1 cellular context compared by ENCODE assay signal in the genomic region with DNA sequence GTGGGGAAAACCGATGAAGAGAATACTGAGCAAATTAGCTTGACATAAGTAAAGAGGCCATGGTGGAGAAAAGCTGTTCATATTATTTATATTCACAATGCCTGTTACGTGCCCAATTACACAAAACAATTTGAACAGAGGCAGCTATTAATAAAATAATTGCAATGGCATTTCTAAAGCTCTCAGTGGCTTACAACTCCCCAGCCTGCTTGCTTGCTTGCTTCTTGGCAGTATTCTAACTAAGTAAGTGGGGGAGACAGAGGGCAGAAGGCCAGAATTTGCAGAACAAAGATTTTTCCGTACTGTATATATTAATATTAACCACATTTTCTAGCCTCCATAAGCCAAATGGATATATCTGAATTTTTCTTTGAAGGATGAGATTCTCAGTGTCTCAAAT.
TF ChIP-seq lines count a peak whose summit lies in the region.

No MANE protein-coding gene starts in this region.

TF ChIP-seq in GM23338, 12 proteins besides CTCF, POLR2A, EP300 and RAD21 (continued from another document):
- TF ChIP-seq, protein P1, sequence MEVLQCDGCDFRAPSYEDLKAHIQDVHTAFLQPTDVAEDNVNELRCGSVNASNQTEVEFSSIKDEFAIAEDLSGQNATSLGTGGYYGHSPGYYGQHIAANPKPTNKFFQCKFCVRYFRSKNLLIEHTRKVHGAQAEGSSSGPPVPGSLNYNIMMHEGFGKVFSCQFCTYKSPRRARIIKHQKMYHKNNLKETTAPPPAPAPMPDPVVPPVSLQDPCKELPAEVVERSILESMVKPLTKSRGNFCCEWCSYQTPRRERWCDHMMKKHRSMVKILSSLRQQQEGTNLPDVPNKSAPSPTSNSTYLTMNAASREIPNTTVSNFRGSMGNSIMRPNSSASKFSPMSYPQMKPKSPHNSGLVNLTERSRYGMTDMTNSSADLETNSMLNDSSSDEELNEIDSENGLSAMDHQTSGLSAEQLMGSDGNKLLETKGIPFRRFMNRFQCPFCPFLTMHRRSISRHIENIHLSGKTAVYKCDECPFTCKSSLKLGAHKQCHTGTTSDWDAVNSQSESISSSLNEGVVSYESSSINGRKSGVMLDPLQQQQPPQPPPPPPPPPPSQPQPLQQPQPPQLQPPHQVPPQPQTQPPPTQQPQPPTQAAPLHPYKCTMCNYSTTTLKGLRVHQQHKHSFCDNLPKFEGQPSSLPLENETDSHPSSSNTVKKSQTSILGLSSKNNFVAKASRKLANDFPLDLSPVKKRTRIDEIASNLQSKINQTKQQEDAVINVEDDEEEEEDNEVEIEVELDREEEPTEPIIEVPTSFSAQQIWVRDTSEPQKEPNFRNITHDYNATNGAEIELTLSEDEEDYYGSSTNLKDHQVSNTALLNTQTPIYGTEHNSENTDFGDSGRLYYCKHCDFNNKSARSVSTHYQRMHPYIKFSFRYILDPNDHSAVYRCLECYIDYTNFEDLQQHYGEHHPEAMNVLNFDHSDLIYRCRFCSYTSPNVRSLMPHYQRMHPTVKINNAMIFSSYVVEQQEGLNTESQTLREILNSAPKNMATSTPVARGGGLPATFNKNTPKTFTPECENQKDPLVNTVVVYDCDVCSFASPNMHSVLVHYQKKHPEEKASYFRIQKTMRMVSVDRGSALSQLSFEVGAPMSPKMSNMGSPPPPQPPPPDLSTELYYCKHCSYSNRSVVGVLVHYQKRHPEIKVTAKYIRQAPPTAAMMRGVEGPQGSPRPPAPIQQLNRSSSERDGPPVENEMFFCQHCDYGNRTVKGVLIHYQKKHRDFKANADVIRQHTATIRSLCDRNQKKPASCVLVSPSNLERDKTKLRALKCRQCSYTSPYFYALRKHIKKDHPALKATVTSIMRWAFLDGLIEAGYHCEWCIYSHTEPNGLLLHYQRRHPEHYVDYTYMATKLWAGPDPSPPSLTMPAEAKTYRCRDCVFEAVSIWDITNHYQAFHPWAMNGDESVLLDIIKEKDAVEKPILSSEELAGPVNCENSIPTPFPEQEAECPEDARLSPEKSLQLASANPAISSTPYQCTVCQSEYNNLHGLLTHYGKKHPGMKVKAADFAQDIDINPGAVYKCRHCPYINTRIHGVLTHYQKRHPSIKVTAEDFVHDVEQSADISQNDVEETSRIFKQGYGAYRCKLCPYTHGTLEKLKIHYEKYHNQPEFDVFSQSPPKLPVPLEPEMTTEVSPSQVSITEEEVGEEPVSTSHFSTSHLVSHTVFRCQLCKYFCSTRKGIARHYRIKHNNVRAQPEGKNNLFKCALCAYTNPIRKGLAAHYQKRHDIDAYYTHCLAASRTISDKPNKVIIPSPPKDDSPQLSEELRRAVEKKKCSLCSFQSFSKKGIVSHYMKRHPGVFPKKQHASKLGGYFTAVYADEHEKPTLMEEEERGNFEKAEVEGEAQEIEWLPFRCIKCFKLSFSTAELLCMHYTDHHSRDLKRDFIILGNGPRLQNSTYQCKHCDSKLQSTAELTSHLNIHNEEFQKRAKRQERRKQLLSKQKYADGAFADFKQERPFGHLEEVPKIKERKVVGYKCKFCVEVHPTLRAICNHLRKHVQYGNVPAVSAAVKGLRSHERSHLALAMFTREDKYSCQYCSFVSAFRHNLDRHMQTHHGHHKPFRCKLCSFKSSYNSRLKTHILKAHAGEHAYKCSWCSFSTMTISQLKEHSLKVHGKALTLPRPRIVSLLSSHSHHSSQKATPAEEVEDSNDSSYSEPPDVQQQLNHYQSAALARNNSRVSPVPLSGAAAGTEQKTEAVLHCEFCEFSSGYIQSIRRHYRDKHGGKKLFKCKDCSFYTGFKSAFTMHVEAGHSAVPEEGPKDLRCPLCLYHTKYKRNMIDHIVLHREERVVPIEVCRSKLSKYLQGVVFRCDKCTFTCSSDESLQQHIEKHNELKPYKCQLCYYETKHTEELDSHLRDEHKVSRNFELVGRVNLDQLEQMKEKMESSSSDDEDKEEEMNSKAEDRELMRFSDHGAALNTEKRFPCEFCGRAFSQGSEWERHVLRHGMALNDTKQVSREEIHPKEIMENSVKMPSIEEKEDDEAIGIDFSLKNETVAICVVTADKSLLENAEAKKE (CRISPR knock-in tag; IDR thresholded peaks at IDR 0.05) = no peak
- no peak for TF ChIP-seq STAT1 (IDR thresholded peaks at IDR 0.05; ENCODE audit: unreplicated experiment)
- TF ChIP-seq POLR2AphosphoS5 (IDR thresholded peaks at IDR 0.05; ENCODE audit: low read depth) = no peak
- TF ChIP-seq, protein P2, sequence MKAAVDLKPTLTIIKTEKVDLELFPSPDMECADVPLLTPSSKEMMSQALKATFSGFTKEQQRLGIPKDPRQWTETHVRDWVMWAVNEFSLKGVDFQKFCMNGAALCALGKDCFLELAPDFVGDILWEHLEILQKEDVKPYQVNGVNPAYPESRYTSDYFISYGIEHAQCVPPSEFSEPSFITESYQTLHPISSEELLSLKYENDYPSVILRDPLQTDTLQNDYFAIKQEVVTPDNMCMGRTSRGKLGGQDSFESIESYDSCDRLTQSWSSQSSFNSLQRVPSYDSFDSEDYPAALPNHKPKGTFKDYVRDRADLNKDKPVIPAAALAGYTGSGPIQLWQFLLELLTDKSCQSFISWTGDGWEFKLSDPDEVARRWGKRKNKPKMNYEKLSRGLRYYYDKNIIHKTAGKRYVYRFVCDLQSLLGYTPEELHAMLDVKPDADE (IDR thresholded peaks at IDR 0.05) = no peak
- no peak for TF ChIP-seq ZNF114 (CRISPR knock-in tag; IDR thresholded peaks at IDR 0.05)
- no peak for TF ChIP-seq CREB1 (CRISPR knock-in tag; IDR thresholded peaks at IDR 0.05; ENCODE audit: low read depth)
